ENCODE assay signal across 7 cellular contexts in the genomic region with DNA sequence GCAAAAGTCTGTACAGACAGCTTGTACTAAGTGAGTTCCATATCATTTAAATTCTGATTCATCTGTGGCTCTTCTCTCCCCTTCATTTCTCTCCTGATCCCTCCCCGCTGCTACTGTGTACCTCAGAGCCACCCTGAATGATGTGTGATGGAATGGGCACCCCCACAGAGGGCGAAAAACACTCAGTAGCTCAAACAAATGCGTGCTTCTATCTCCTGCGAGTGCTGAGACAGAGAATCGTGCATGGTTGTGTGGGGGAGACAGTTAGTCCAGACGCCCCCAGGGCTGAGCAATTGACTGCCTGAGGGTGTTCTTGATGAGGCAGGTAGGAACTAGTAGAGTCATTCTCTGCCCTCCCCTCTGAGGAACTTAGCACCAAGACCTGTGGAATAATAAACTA.
"Had no signal": no experiment of that assay in that cellular context is flagged by ENCODE, and none has a peak within 500 bp of the region (broad histone marks: within the 10 kb centered on the region; RNA-seq: fewer than 3 reads in every experiment).

No MANE protein-coding gene starts in this region.

- DNase-seq: GM23248, GOT3, H7, HFFc6, IMR-90 had no signal

- ATAC-seq: HCT116, K562 had no signal

- H3K27ac ChIP-seq: GM23248 had no signal
